ENCODE assay signal across 16 cellular contexts in genomic region chr11:132123854-132124835, GRCh38.
DNase-seq lines count a peak whose midpoint lies in the region; ATAC-seq and TF ChIP-seq lines count a peak whose summit lies in the region.
"Had no signal": no experiment of that assay in that cellular context is flagged by ENCODE, and none has a peak within 500 bp of the region (broad histone marks: within the 10 kb centered on the region; RNA-seq: fewer than 3 reads in every experiment).

No MANE protein-coding gene starts in this region.

- in situ Hi-C loops in GM13976 (cut with MboI; ENCODE audit: low sequenced_read_pairs, unreplicated experiment), result no loop called here

- H3K36me3 ChIP-seq in endodermal cell (ENCODE audit: control insufficient read depth, insufficient read depth, low read length), result no peaks in the 10 kb centered on the region
- H3K36me3 ChIP-seq: ovary had no signal

- H3K27ac Mint-ChIP-seq in endodermal cell, result no peak overlapping the region
- H3K27ac Mint-ChIP-seq in activated CD4-positive, alpha-beta T cell treated with anti-CD3 and anti-CD28 coated beads for 36 hours, result no peak overlapping the region
- H3K27ac Mint-ChIP-seq: activated T-cell treated with anti-CD3 and anti-CD28 coated beads, Interleukin-2, amount 50 U/mL, for 24 hours had no signal

- H3K4me1 ChIP-seq in endodermal cell (ENCODE audit: control insufficient read depth, insufficient read depth, low read length), result no peaks in the 10 kb centered on the region

- DNase-seq in endodermal cell, result peak; percentile 64
- DNase-seq in activated CD4-positive, alpha-beta T cell treated with anti-CD3 and anti-CD28 coated beads for 36 hours, result no peak
- DNase-seq in GM13976 (ENCODE audit: low spot score), result no peak
- DNase-seq in stimulated activated CD4-positive, alpha-beta T cell treated with anti-CD3 and anti-CD28 coated beads, Interleukin-12 subunit alpha, Interleukin-12 subunit beta, amount 100 ng/mL, for 4 hours, result no peak
- no peak for DNase-seq in NCI-H2107 (lab: John Stamatoyannopoulos, UW)
- DNase-seq: activated T-cell treated with anti-CD3 and anti-CD28 coated beads, Interleukin-2, amount 50 U/mL, for 24 hours; DMS79 treated with DMSO at 0.1 percent for 48 hours; effector memory CD4-positive, alpha-beta T cell; left ventricle myocardium superior; NCI-H2171 treated with DMSO at 0.1 percent for 48 hours; ovary had no signal

- H3K27ac ChIP-seq in 22Rv1 (no peak overlapping the region), endodermal cell (ENCODE audit: low read depth, low read length) (no peak overlapping the region)
- H3K27ac ChIP-seq: ovary had no signal

- H3K4me1 Mint-ChIP-seq in endodermal cell, result peaks cover 12% of the 10 kb centered on the region
- no peaks in the 10 kb centered on the region for H3K4me1 Mint-ChIP-seq in activated CD4-positive, alpha-beta T cell treated with anti-CD3 and anti-CD28 coated beads for 36 hours

- 0 out of 2 replicates have a peak, but pooled peaks have one; percentile 9 for TF ChIP-seq CTCF in 22Rv1 (IDR thresholded peaks at IDR 0.05)
- TF ChIP-seq CTCF in endodermal cell (conservative IDR thresholded peaks at IDR 0.05), result peak; percentile 64
- no peak for TF ChIP-seq CTCF in GM13976 (IDR thresholded peaks at IDR 0.05; ENCODE audit: borderline replicate concordance, control extremely low read depth, extremely low read depth, insufficient read depth, missing control alignments)

- peaks cover 32% of the 10 kb centered on the region for H3K27me3 ChIP-seq in endodermal cell (ENCODE audit: control insufficient read depth, insufficient read depth, low read length, poor library complexity, severe bottlenecking)
- H3K27me3 ChIP-seq: ovary had no signal

- no peak overlapping the region for H3K4me3 ChIP-seq in endodermal cell (ENCODE audit: low read length)
- H3K4me3 ChIP-seq: K562, ovary had no signal

- H3K36me3 Mint-ChIP-seq in endodermal cell (ENCODE audit: low read depth), result no peaks in the 10 kb centered on the region
- H3K36me3 Mint-ChIP-seq in activated CD4-positive, alpha-beta T cell treated with anti-CD3 and anti-CD28 coated beads for 36 hours (ENCODE audit: low read depth), result no peaks in the 10 kb centered on the region

- H3K9me3 ChIP-seq in endodermal cell (ENCODE audit: control insufficient read depth, low read length), result no peaks in the 10 kb centered on the region
- H3K9me3 ChIP-seq: ovary had no signal

- CTCF ChIA-PET in activated CD4-positive, alpha-beta T cell treated with anti-CD3 and anti-CD28 coated beads for 36 hours (lab: Charles Lee), result no interaction called here

- H3K9ac ChIP-seq in endodermal cell (ENCODE audit: extremely low read depth, low read length, poor library complexity, severe bottlenecking), result no peak overlapping the region

- H3K4me3 Mint-ChIP-seq in endodermal cell, result no peak overlapping the region
- no peak overlapping the region for H3K4me3 Mint-ChIP-seq in activated CD4-positive, alpha-beta T cell treated with anti-CD3 and anti-CD28 coated beads for 36 hours
- H3K4me3 Mint-ChIP-seq: activated T-cell treated with anti-CD3 and anti-CD28 coated beads, Interleukin-2, amount 50 U/mL, for 24 hours had no signal

- ATAC-seq in GM19035 (IDR thresholded peaks at IDR 0.05; ENCODE audit: unreplicated experiment), result peak; percentile 69
- ATAC-seq in HG03571 (IDR thresholded peaks at IDR 0.05; ENCODE audit: unreplicated experiment), result peak; percentile 48
- no peak for ATAC-seq in activated CD4-positive, alpha-beta T cell treated with anti-CD3 and anti-CD28 coated beads for 36 hours
- ATAC-seq: K562, left ventricle myocardium superior, Right ventricle myocardium inferior had no signal

- intact Hi-C loops in activated CD4-positive, alpha-beta T cell treated with anti-CD3 and anti-CD28 coated beads for 36 hours (cut with DNase I, micrococcal nuclease), result no loop called here

- 89 to 91% methylated on average over 15 to 21 of the region's 21 CpGs for WGBS in endodermal cell (ENCODE audit: insufficient coverage in 1 of 2, insufficient read length in 1 of 2), 2 experiments

- peaks cover 39% of the 10 kb centered on the region for H3K27me3 Mint-ChIP-seq in endodermal cell (ENCODE audit: insufficient read depth)
- no peaks in the 10 kb centered on the region for H3K27me3 Mint-ChIP-seq in activated CD4-positive, alpha-beta T cell treated with anti-CD3 and anti-CD28 coated beads for 36 hours

- POLR2A ChIA-PET in activated CD4-positive, alpha-beta T cell treated with anti-CD3 and anti-CD28 coated beads for 36 hours (lab: Charles Lee), result no interaction called here

- H3K9me3 Mint-ChIP-seq in endodermal cell, result no peaks in the 10 kb centered on the region
- no peaks in the 10 kb centered on the region for H3K9me3 Mint-ChIP-seq in activated CD4-positive, alpha-beta T cell treated with anti-CD3 and anti-CD28 coated beads for 36 hours (ENCODE audit: low read depth)
- H3K9me3 Mint-ChIP-seq: activated T-cell treated with anti-CD3 and anti-CD28 coated beads, Interleukin-2, amount 50 U/mL, for 24 hours had no signal
